In genomic region chr11:16785520-16786128, GRCh38 we compare ENCODE assay signal across 9 cellular contexts. TPM values are rescaled to one million over a fixed set of nuclear protein-coding genes. Genes with fewer than 3 reads are reported as not detected.
DNase-seq lines count a peak whose midpoint lies in the region; ATAC-seq and TF ChIP-seq lines count a peak whose summit lies in the region.
"Had no signal": no experiment of that assay in that cellular context is flagged by ENCODE, and none has a peak within 500 bp of the region (broad histone marks: within the 10 kb centered on the region; RNA-seq: fewer than 3 reads in every experiment).

No MANE protein-coding gene starts in this region.

- no peak overlapping the region for H3K9ac ChIP-seq in fibroblast of lung (ENCODE audit: insufficient read depth, low read length)

- DNase-seq in Caco-2 (peak; percentile 66 to 76), NCI-H82 (lab: John Stamatoyannopoulos, UW) (peak; percentile 75), activated T-cell treated with anti-CD3 and anti-CD28 coated beads for 1 hour (ENCODE audit: low read depth) (peak; percentile 30), fibroblast of lung (ENCODE audit: low read depth in 2 of 2) (peak; percentile 66 to 80), superior temporal gyrus (ENCODE audit: extremely low spot score) (peak; percentile 87)

- H3K79me2 ChIP-seq in fibroblast of lung (ENCODE audit: control insufficient read depth, insufficient read depth, low read length) = no peaks in the 10 kb centered on the region

- H3K4me3 Mint-ChIP-seq in Caco-2 (ENCODE audit: unreplicated experiment) (no peak overlapping the region), nephron (no peak overlapping the region)
- H3K4me3 Mint-ChIP-seq: activated naive CD8-positive, alpha-beta T cell had no signal

- H3K36me3 Mint-ChIP-seq in Caco-2 (ENCODE audit: insufficient read depth, unreplicated experiment) (peaks cover 34% of the 10 kb centered on the region), nephron (ENCODE audit: low read depth) (no peaks in the 10 kb centered on the region)
- H3K36me3 Mint-ChIP-seq: activated naive CD8-positive, alpha-beta T cell had no signal

- H3K4me1 Mint-ChIP-seq in Caco-2 (ENCODE audit: low read depth, unreplicated experiment) (peaks cover 15% of the 10 kb centered on the region), nephron (no peaks in the 10 kb centered on the region)

- H3K27ac ChIP-seq in fibroblast of lung (ENCODE audit: insufficient read depth, low read length) = no peak overlapping the region

- TF ChIP-seq CTCF in Caco-2 (IDR thresholded peaks at IDR 0.05; ENCODE audit: insufficient read depth in 1 of 2, low read depth in 1 of 2, low read length in 1 of 2, severe bottlenecking in 1 of 2, unreplicated experiment in 1 of 2) = peak; percentile 89 to 92
- peak; percentile 86 to 98 for TF ChIP-seq CTCF in fibroblast of lung (conservative IDR thresholded peaks at IDR 0.05 in 1 of 2, IDR thresholded peaks at IDR 0.05 in 1 of 2; ENCODE audit: low read depth in 1 of 2, low read length in 2 of 2)
- peak; percentile 81 to 86 (median 85) for TF ChIP-seq CTCF in nephron (IDR thresholded peaks at IDR 0.05; ENCODE audit: unreplicated experiment in 3 of 3)

- H3K27me3 Mint-ChIP-seq in Caco-2 (ENCODE audit: insufficient read depth, unreplicated experiment) (no peaks in the 10 kb centered on the region), nephron (ENCODE audit: low read depth) (peaks cover 9% of the 10 kb centered on the region)
- H3K27me3 Mint-ChIP-seq: activated naive CD8-positive, alpha-beta T cell had no signal

- POLR2A ChIA-PET in Caco-2 (lab: Charles Lee) = no interaction called here

- BruUV-seq in Caco-2 (replicated peaks; lab: Mats Ljungman, UMichigan) = no TSS peak

- H3K27ac Mint-ChIP-seq in Caco-2 (ENCODE audit: unreplicated experiment) = no peak overlapping the region
- H3K27ac Mint-ChIP-seq in nephron = no peak overlapping the region
- H3K27ac Mint-ChIP-seq: activated naive CD8-positive, alpha-beta T cell had no signal

- H3K9me3 ChIP-seq in Caco-2 (no peaks in the 10 kb centered on the region), fibroblast of lung (ENCODE audit: control insufficient read depth, insufficient read depth, low read depth, low read length) (no peaks in the 10 kb centered on the region)

- no peak overlapping the region for H3K4me2 ChIP-seq in fibroblast of lung (ENCODE audit: extremely low read depth, insufficient read depth, low read length)

- intact Hi-C loops in Caco-2 (cut with micrococcal nuclease; ENCODE audit: unreplicated experiment) = loop anchor here (2.0 kb wide), 1 partner anchor 277 kb away; no protein-coding TSS in a partner anchor

- ATAC-seq in GM19452 (IDR thresholded peaks at IDR 0.05; ENCODE audit: unreplicated experiment) (peak; percentile 83), HG03520 (IDR thresholded peaks at IDR 0.05; ENCODE audit: unreplicated experiment) (peak; percentile 74)

- H3K27me3 ChIP-seq in Caco-2 (replicated peaks; ENCODE audit: control insufficient read depth, insufficient read depth, low read length) = no peaks in the 10 kb centered on the region
- H3K27me3 ChIP-seq in fibroblast of lung (ENCODE audit: control insufficient read depth, insufficient read depth, low read length) = no peaks in the 10 kb centered on the region

- H2AFZ ChIP-seq in fibroblast of lung (ENCODE audit: low read length) = no peak overlapping the region

- peaks cover 22% of the 10 kb centered on the region for H3K4me1 ChIP-seq in Caco-2
- peaks cover 3% of the 10 kb centered on the region for H3K4me1 ChIP-seq in fibroblast of lung (ENCODE audit: control insufficient read depth, extremely low read depth, insufficient read depth, low read length)

- CTCF ChIA-PET in Caco-2 (lab: Charles Lee) = interaction anchor here (0.6 to 1.3 kb wide), 6 partner anchors 12 to 293 kb away, joined by 3 to 6 read pairs (median 4); no protein-coding TSS in a partner anchor

- H3K9me3 Mint-ChIP-seq in Caco-2 (ENCODE audit: unreplicated experiment) = no peaks in the 10 kb centered on the region
- no peaks in the 10 kb centered on the region for H3K9me3 Mint-ChIP-seq in nephron

- no peaks in the 10 kb centered on the region; the same call in none of the 2 replicates for H3K36me3 ChIP-seq in Caco-2 (ENCODE audit: control insufficient read depth, insufficient read depth, low read length)
- H3K36me3 ChIP-seq in fibroblast of lung (ENCODE audit: control insufficient read depth, insufficient read depth, low read length) = no peaks in the 10 kb centered on the region

- H3K4me3 ChIP-seq in Caco-2 (ENCODE audit: low read depth, low read length) = no peak overlapping the region
- no peak overlapping the region for H3K4me3 ChIP-seq in fibroblast of lung (replicated peaks in 1 of 4; ENCODE audit: control extremely low read depth in 1 of 4, insufficient read depth in 1 of 4, low read depth in 3 of 4, low read length in 4 of 4)

- no peaks in the 10 kb centered on the region for H4K20me1 ChIP-seq in fibroblast of lung (ENCODE audit: control insufficient read depth, extremely low read depth, insufficient read depth, low read length)

RNA-seq across cellular contexts. Expression of gene C11orf58, which starts 47.2 kb away (rescaled TPM):
- total RNA-seq in Caco-2 (2022) = 200 and 209 TPM in 2 replicates
- 183 and 224 TPM in 2 replicates for total RNA-seq in fibroblast of lung
- polyA plus RNA-seq in fibroblast of lung = 184 and 209 TPM in 2 replicates
- polyA plus RNA-seq in fibroblast of lung (2012) = 227 and 255 TPM in 2 replicates
- 8.9 and 28.8 TPM in 2 replicates for polyA minus RNA-seq in fibroblast of lung (ENCODE audit: low replicate concordance)

Comparison
In these comparisons a context has a peak if more than half of its experiments do, and no peak if none do; other contexts are left out.
1. DNase-seq: peak in every context shown above with its lines; median percentile 87 in superior temporal gyrus; 75 in NCI-H82; 73 in fibroblast of lung; 71 in Caco-2; 30 in activated T-cell treated with anti-CD3 and anti-CD28 coated beads for 1 hour.